ENCODE assay signal across 22 cellular contexts in genomic region chr14:60628892-60629291, GRCh38.
DNase-seq lines count a peak whose midpoint lies in the region; ATAC-seq and TF ChIP-seq lines count a peak whose summit lies in the region.
"Had no signal": no experiment of that assay in that cellular context is flagged by ENCODE, and none has a peak within 500 bp of the region (broad histone marks: within the 10 kb centered on the region; RNA-seq: fewer than 3 reads in every experiment).

No MANE protein-coding gene starts in this region.

- no peak overlapping the region for H3K4me2 ChIP-seq in parathyroid adenoma (ENCODE audit: low read length)
- H3K4me2 ChIP-seq: BLaER1 had no signal

- no peaks in the 10 kb centered on the region for H3K27me3 ChIP-seq in parathyroid adenoma (ENCODE audit: control insufficient read depth, insufficient read depth, low read length)
- H3K27me3 ChIP-seq: BLaER1 had no signal

- no peak overlapping the region for H3K4me3 ChIP-seq in parathyroid adenoma (ENCODE audit: low read depth, low read length)
- H3K4me3 ChIP-seq: BLaER1, GM12878 had no signal

- peaks cover 49% of the 10 kb centered on the region for H3K79me2 ChIP-seq in parathyroid adenoma

- no peaks in the 10 kb centered on the region for H3K9me3 ChIP-seq in parathyroid adenoma (ENCODE audit: control insufficient read depth, low read length)
- H3K9me3 ChIP-seq: BE2C, BLaER1 had no signal

- no peak overlapping the region for H3K9ac ChIP-seq in parathyroid adenoma
- H3K9ac ChIP-seq: BLaER1 had no signal

- no peak for TF ChIP-seq CTCF in VCaP (conservative IDR thresholded peaks at IDR 0.05)
- no peak for TF ChIP-seq CTCF in parathyroid adenoma (IDR thresholded peaks at IDR 0.05)

- ATAC-seq in GM21526 (IDR thresholded peaks at IDR 0.05; ENCODE audit: low FRiP score, unreplicated experiment) = no peak
- no peak for ATAC-seq in GM21515 (IDR thresholded peaks at IDR 0.05; ENCODE audit: unreplicated experiment)
- ATAC-seq: GM12878 had no signal

- H3K4me1 ChIP-seq in parathyroid adenoma = peaks cover 36% of the 10 kb centered on the region
- H3K4me1 ChIP-seq: BE2C had no signal

- no peaks in the 10 kb centered on the region for H3K36me3 ChIP-seq in parathyroid adenoma (ENCODE audit: control insufficient read depth, insufficient read depth, low read length)
- H3K36me3 ChIP-seq: BE2C, BLaER1 had no signal

- H3K27ac ChIP-seq in VCaP (peak overlapping the region; percentile 60), parathyroid adenoma (peak overlapping the region; percentile 96)
- H3K27ac ChIP-seq: BLaER1 had no signal

- no peak for DNase-seq in NCI-H510A treated with DMSO at 0.1 percent for 48 hours (lab: John Stamatoyannopoulos, UW)
- DNase-seq: 8988T; ACHN; BE2C; C1 segment of cervical spinal cord; CD4-positive, alpha-beta memory T cell; CD4-positive, CD25-positive, alpha-beta regulatory T cell; CD8-positive, alpha-beta memory T cell; COR-L47; DMS 273 treated with DMSO at 0.1 percent for 48 hours; DMS153; DMS53; DMS79; DND-41; EL; GDM1 had no signal

- H2AFZ ChIP-seq in parathyroid adenoma = no peak overlapping the region
